ENCODE assay signal across 9 cellular contexts in the genomic region with DNA sequence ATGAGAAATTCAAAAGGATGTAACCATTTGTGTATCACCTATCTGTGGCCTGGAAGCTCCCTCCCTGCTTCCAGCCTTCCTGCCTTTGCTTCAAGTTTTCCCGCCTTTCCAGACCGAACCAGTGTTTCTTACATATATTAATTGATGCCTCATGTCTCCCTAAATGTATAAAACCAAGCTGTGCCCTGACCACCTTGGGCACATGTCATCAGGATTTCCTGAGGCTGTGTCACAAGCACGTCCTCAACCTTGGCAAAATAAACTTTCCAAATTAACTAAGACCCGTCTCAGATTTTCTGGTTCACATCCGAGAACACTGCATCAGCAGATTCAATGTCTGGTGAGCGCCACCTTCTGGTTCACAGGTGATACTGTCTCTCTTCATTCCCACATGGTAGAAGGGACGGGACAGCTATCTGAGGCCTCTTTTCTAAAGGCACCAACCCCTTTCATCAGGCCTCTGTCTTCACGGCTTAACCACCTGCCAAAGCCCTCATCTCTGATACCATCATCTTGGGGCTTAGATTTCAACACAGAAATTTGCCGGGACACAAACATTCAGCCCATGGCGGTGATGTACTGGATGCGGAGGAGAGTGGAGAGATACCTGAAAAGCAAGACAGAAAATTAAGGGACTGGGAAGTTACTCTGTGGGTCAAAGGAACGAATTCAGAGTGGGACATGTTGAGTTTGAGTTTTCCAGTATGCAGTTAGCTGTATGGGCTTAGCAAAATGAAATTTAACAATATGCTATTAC. TPM values are rescaled to one million over a fixed set of nuclear protein-coding genes. Genes with fewer than 3 reads are reported as not detected.
DNase-seq lines count a peak whose midpoint lies in the region; ATAC-seq, FAIRE-seq and TF ChIP-seq lines count a peak whose summit lies in the region.
"Had no signal": no experiment of that assay in that cellular context is flagged by ENCODE, and none has a peak within 500 bp of the region (broad histone marks: within the 10 kb centered on the region; RNA-seq: fewer than 3 reads in every experiment).

No MANE protein-coding gene starts in this region.

- no peaks in the 10 kb centered on the region for H4K20me1 ChIP-seq in SU-DHL-6 (ENCODE audit: low read depth, low read length)

- peaks cover 0 to 3% (median 0%) of the 10 kb centered on the region in 7 donors for H3K9me3 Mint-ChIP-seq in CD14-positive monocyte
- H3K9me3 Mint-ChIP-seq: IgD-negative memory B cell had no signal

- no peaks in the 10 kb centered on the region for H3K9me3 ChIP-seq in MG63
- no peaks in the 10 kb centered on the region for H3K9me3 ChIP-seq in SU-DHL-6 (ENCODE audit: insufficient read depth, low read length)

- peak; percentile 75 for FAIRE-seq in GM19239 (lab: Jason Lieb, UNC)

- peaks cover 13 to 28% (median 17%) of the 10 kb centered on the region in 3 donors for H3K27me3 Mint-ChIP-seq in CD14-positive monocyte (ENCODE audit: low read depth in 3 of 3)

- H3K4me3 ChIP-seq in MG63 (no peak overlapping the region), SU-DHL-6 (ENCODE audit: insufficient read depth, low read length, poor library complexity, severe bottlenecking) (no peak overlapping the region)

- no peaks in the 10 kb centered on the region for H3K4me1 Mint-ChIP-seq in CD14-positive monocyte

- no peaks in the 10 kb centered on the region for H3F3A ChIP-seq in SU-DHL-6 (ENCODE audit: insufficient read depth)

- H3K27me3 ChIP-seq in MG63 (peaks cover 32% of the 10 kb centered on the region), SU-DHL-6 (ENCODE audit: low read length) (no peaks in the 10 kb centered on the region)

- intact Hi-C loops in CD14-positive monocyte (cut with micrococcal nuclease) = no loop called here

- no peak for DNase-seq in CD14-positive monocyte (ENCODE audit: low spot score)
- DNase-seq in GM19239 (ENCODE audit: insufficient read length, low spot score) = peak; percentile 24
- DNase-seq in MG63 = peak; percentile 31
- DNase-seq in caudate nucleus (lab: John Stamatoyannopoulos, UW) = peak in 45 of 61 donors; percentile 1 to 79 (median 27)
- DNase-seq in kidney glomerular epithelial cell (lab: John Stamatoyannopoulos, UW) = peak; percentile 45
- DNase-seq in stimulated activated CD4-positive, alpha-beta T cell treated with anti-CD3 and anti-CD28 coated beads, Interleukin-4, amount 100 ng/mL, for 1 hour = peak; percentile 28

- no peak overlapping the region for H3K4me2 ChIP-seq in SU-DHL-6 (ENCODE audit: low read depth, low read length, poor library complexity, severe bottlenecking)

- no peaks in the 10 kb centered on the region for H3K9me2 ChIP-seq in SU-DHL-6 (replicated peaks; ENCODE audit: insufficient read depth, low read length)

- peak overlapping the region in 1 of 2 donors; percentile 35 for H3K4me3 Mint-ChIP-seq in CD14-positive monocyte
- H3K4me3 Mint-ChIP-seq: IgD-negative memory B cell had no signal

- H3K36me3 Mint-ChIP-seq in CD14-positive monocyte = no peaks in the 10 kb centered on the region
- H3K36me3 Mint-ChIP-seq: IgD-negative memory B cell had no signal

- no peaks in the 10 kb centered on the region for H3K36me3 ChIP-seq in MG63
- no peaks in the 10 kb centered on the region for H3K36me3 ChIP-seq in SU-DHL-6 (ENCODE audit: low read length)

- H3K79me2 ChIP-seq in SU-DHL-6 (ENCODE audit: insufficient read depth, low read length) = no peaks in the 10 kb centered on the region

- no peak for ATAC-seq in GM18873 (IDR thresholded peaks at IDR 0.05; ENCODE audit: low FRiP score, unreplicated experiment)

- H3K9ac ChIP-seq in SU-DHL-6 (ENCODE audit: low read length) = no peak overlapping the region

- no peak overlapping the region for H3K27ac Mint-ChIP-seq in CD14-positive monocyte
- H3K27ac Mint-ChIP-seq: IgD-negative memory B cell had no signal

- no peak overlapping the region for H2AFZ ChIP-seq in SU-DHL-6 (ENCODE audit: low read depth, low read length, severe bottlenecking)

- H3K27ac ChIP-seq in SU-DHL-6 (ENCODE audit: low read depth, low read length) (no peak overlapping the region), caudate nucleus (ENCODE audit: low read depth, low read length) (no peak overlapping the region)

- peak; percentile 83 for TF ChIP-seq CTCF in CD14-positive monocyte (IDR thresholded peaks at IDR 0.05)
- peak; percentile 48 for TF ChIP-seq CTCF in SU-DHL-6 (IDR thresholded peaks at IDR 0.05; ENCODE audit: insufficient read depth, low read length, poor library complexity, severe bottlenecking)

RNA-seq across cellular contexts. Expression of a gene that starts 58.7 kb away (rescaled TPM):
- under 1 TPM; 0.04 to 0.08 TPM for polyA plus RNA-seq in CD14-positive monocyte
- total RNA-seq in MG63 (2014; rRNA removed; shearing (Covaris generic); ENCODE audit: low replicate concordance) = 0.63 and 4.9 TPM in 2 replicates
